Comparison of ENCODE assay signal across 29 cellular contexts in the genomic region with DNA sequence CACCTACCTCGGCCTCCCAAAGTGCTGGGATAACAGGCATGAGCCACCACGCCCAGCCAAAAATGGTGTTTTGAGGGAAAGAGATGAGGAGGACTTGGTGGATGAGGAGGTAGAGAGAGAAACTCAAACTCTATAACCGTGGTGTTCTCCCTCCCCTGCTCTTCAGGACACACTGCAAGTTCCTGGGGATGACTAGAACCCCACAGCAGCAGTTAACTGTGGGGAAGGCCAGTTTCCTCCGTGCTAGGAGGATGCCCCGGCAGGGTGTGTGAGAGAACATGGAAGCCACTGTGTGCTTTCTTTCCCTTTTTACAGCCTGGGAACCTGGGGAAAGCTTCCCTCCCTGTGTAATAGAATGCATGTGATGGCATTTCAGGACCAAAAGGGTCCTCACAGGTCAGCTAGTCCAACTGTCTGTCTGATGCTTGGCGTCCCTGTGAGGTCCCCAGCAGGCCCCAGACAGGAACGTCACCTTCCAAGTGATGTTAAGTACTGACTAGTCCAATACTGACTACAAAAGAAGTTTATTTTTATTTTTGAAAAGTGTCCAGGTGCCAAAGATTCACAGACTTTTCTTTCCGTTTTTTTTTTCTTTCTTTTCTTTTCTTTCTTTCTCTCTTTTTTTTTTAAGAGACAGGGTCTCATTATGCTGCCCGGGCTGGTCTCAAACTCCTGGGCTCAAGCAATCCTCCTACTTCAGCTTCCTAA. TPM values are rescaled to one million over a fixed set of nuclear protein-coding genes. Genes with fewer than 3 reads are reported as not detected.
"Had no signal": no experiment of that assay in that cellular context is flagged by ENCODE, and none has a peak within 500 bp of the region (broad histone marks: within the 10 kb centered on the region; RNA-seq: fewer than 3 reads in every experiment).

No MANE protein-coding gene starts in this region.

- H3K4me3 ChIP-seq: coronary artery, esophagus squamous epithelium, lower lobe of right lung, prostate gland, right atrium auricular region, stomach, thyroid gland, vagina had no signal

- DNase-seq: dermis blood vessel endothelial cell; effector memory CD4-positive, alpha-beta T cell; erythroblast; esophagus squamous epithelium; foreskin melanocyte; hypothalamus; immature natural killer cell; islet precursor cell; kidney glomerular epithelial cell; left ventricle myocardium superior; lower lobe of right lung; midbrain; naive thymus-derived CD4-positive, alpha-beta T cell; stimulated activated CD4-positive, alpha-beta T cell treated with anti-CD3 and anti-CD28 coated beads, Interleukin-2, amount 100 ng/mL, for 24 hours; stimulated activated CD4-positive, alpha-beta T cell treated with anti-CD3 and anti-CD28 coated beads, Interleukin-4, amount 100 ng/mL, for 24 hours; stimulated activated naive CD4-positive, alpha-beta T cell treated with Interleukin-2 at 50 U/mL for 16 hours; stomach; thyroid gland; trophoblast cell had no signal

- H2AFZ ChIP-seq: parathyroid adenoma had no signal

- H3K27me3 Mint-ChIP-seq: naive thymus-derived CD4-positive, alpha-beta T cell had no signal

- H3K36me3 ChIP-seq: esophagus squamous epithelium, lower lobe of right lung, prostate gland, right atrium auricular region, stomach, thyroid gland, vagina had no signal

- H3K4me1 Mint-ChIP-seq: immature natural killer cell; stimulated activated effector memory CD8-positive, alpha-beta T cell treated with anti-CD3 and anti-CD28 coated beads, Interleukin-12 subunit alpha, Interleukin-12 subunit beta, amount 100 ng/mL, for 72 hours had no signal

- H3K27ac ChIP-seq: coronary artery, esophagus squamous epithelium, lower lobe of right lung, parathyroid adenoma, prostate gland, right atrium auricular region, stomach, thyroid gland, vagina had no signal

- H3K9ac ChIP-seq: parathyroid adenoma had no signal

- H3K9me3 Mint-ChIP-seq: nephron; stimulated activated effector memory CD8-positive, alpha-beta T cell treated with anti-CD3 and anti-CD28 coated beads, Interleukin-12 subunit alpha, Interleukin-12 subunit beta, amount 100 ng/mL, for 72 hours had no signal

- H3K4me1 ChIP-seq: esophagus squamous epithelium, lower lobe of right lung, parathyroid adenoma, prostate gland, right atrium auricular region, stomach, thyroid gland, vagina had no signal

- H3K27ac Mint-ChIP-seq: immature natural killer cell; nephron; stimulated activated effector memory CD8-positive, alpha-beta T cell treated with anti-CD3 and anti-CD28 coated beads, Interleukin-12 subunit alpha, Interleukin-12 subunit beta, amount 100 ng/mL, for 72 hours had no signal

- H3K27me3 ChIP-seq: esophagus squamous epithelium, right atrium auricular region, stomach, thyroid gland, vagina had no signal

- ATAC-seq: left ventricle myocardium superior; lower lobe of right lung; naive thymus-derived CD4-positive, alpha-beta T cell; sciatic nerve; stimulated activated effector memory CD8-positive, alpha-beta T cell treated with anti-CD3 and anti-CD28 coated beads, Interleukin-12 subunit alpha, Interleukin-12 subunit beta, amount 100 ng/mL, for 72 hours had no signal

- H3K9me3 ChIP-seq: esophagus squamous epithelium, lower lobe of right lung, prostate gland, right atrium auricular region, stomach, thyroid gland, vagina had no signal

- H3K79me2 ChIP-seq: parathyroid adenoma had no signal

- H3K36me3 Mint-ChIP-seq: immature natural killer cell; naive thymus-derived CD4-positive, alpha-beta T cell; stimulated activated effector memory CD8-positive, alpha-beta T cell treated with anti-CD3 and anti-CD28 coated beads, Interleukin-12 subunit alpha, Interleukin-12 subunit beta, amount 100 ng/mL, for 72 hours had no signal

- H3K4me3 Mint-ChIP-seq: immature natural killer cell; naive thymus-derived CD4-positive, alpha-beta T cell; nephron; stimulated activated effector memory CD8-positive, alpha-beta T cell treated with anti-CD3 and anti-CD28 coated beads, Interleukin-12 subunit alpha, Interleukin-12 subunit beta, amount 100 ng/mL, for 72 hours had no signal

RNA-seq across cellular contexts. Expression of gene MYCN, which starts 38.9 kb away (rescaled TPM):
- total RNA-seq: osteoblast, subcutaneous adipose tissue had no signal
- polyA plus RNA-seq: immature natural killer cell; naive thymus-derived CD4-positive, alpha-beta T cell had no signal
